12 cellular contexts compared by ENCODE assay signal in the genomic region with DNA sequence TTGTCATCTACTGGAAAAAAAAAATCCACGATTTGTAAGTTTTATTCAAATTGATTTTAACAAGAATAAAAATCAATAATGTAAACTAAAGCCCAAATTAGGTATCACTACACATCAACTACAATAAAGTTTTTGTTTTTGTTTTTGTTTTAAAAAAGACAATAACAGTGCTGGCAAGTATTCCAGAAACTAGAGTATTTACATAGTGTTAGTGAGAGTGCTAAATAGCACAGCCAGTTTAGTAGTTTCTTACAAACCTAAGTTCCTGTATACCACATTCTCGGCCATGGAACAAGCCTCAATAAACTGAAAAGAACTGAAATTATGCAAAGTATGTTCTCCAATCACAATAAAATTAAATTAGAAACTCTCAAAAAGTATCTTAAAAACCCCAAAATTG. TPM values are rescaled to one million over a fixed set of nuclear protein-coding genes. Genes with fewer than 3 reads are reported as not detected.
DNase-seq lines count a peak whose midpoint lies in the region; ATAC-seq lines count a peak whose summit lies in the region.
"Had no signal": no experiment of that assay in that cellular context is flagged by ENCODE, and none has a peak within 500 bp of the region (broad histone marks: within the 10 kb centered on the region; RNA-seq: fewer than 3 reads in every experiment).

No MANE protein-coding gene starts in this region.

- H3K27ac Mint-ChIP-seq in activated naive CD4-positive, alpha-beta T cell treated with anti-CD3 and anti-CD28 coated beads, Interleukin-2, amount 10 ng/mL, durations not matched to agents 7 days and 5 days, result peak overlapping the region; percentile 24
- no peak overlapping the region for H3K27ac Mint-ChIP-seq in activated T-cell treated with anti-CD3 and anti-CD28 coated beads, Interleukin-2, amount 50 U/mL, for 24 hours

- H3K9me3 Mint-ChIP-seq in activated naive CD4-positive, alpha-beta T cell treated with anti-CD3 and anti-CD28 coated beads, Interleukin-2, amount 10 ng/mL, durations not matched to agents 7 days and 5 days, result no peaks in the 10 kb centered on the region
- H3K9me3 Mint-ChIP-seq in activated T-cell treated with anti-CD3 and anti-CD28 coated beads, Interleukin-2, amount 50 U/mL, for 24 hours, result no peaks in the 10 kb centered on the region

- H3K27me3 Mint-ChIP-seq in activated naive CD4-positive, alpha-beta T cell treated with anti-CD3 and anti-CD28 coated beads, Interleukin-2, amount 10 ng/mL, durations not matched to agents 7 days and 5 days, result no peaks in the 10 kb centered on the region
- H3K27me3 Mint-ChIP-seq in activated T-cell treated with anti-CD3 and anti-CD28 coated beads, Interleukin-2, amount 50 U/mL, for 24 hours, result no peaks in the 10 kb centered on the region

- peaks cover 64% of the 10 kb centered on the region for H3K4me1 Mint-ChIP-seq in activated naive CD4-positive, alpha-beta T cell treated with anti-CD3 and anti-CD28 coated beads, Interleukin-2, amount 10 ng/mL, durations not matched to agents 7 days and 5 days
- H3K4me1 Mint-ChIP-seq in activated T-cell treated with anti-CD3 and anti-CD28 coated beads, Interleukin-2, amount 50 U/mL, for 24 hours (ENCODE audit: low read depth), result peaks cover 73% of the 10 kb centered on the region

- CTCF ChIA-PET in activated naive CD4-positive, alpha-beta T cell treated with anti-CD3 and anti-CD28 coated beads, Interleukin-2, amount 10 ng/mL, durations not matched to agents 7 days and 5 days (lab: Charles Lee), result interaction anchor here (0.8 to 1.0 kb wide), 2 partner anchors 9 to 59 kb away, joined by 3 to 4 read pairs; no protein-coding TSS in a partner anchor

- ATAC-seq in GM21619 (IDR thresholded peaks at IDR 0.05; ENCODE audit: unreplicated experiment) (peak; percentile 69), HG03139 (IDR thresholded peaks at IDR 0.05; ENCODE audit: unreplicated experiment) (peak; percentile 60), left lobe of liver (peak; percentile 34)

- H3K36me3 Mint-ChIP-seq in activated naive CD4-positive, alpha-beta T cell treated with anti-CD3 and anti-CD28 coated beads, Interleukin-2, amount 10 ng/mL, durations not matched to agents 7 days and 5 days, result peaks cover 6% of the 10 kb centered on the region
- H3K36me3 Mint-ChIP-seq in activated T-cell treated with anti-CD3 and anti-CD28 coated beads, Interleukin-2, amount 50 U/mL, for 24 hours (ENCODE audit: low read depth), result no peaks in the 10 kb centered on the region

- no peak for DNase-seq in activated naive CD4-positive, alpha-beta T cell treated with anti-CD3 and anti-CD28 coated beads, Interleukin-2, amount 10 ng/mL, durations not matched to agents 7 days and 5 days
- no peak for DNase-seq in activated naive CD4-positive, alpha-beta T cell (lab: John Stamatoyannopoulos, UW)
- no peak for DNase-seq in left lobe of liver (ENCODE audit: low spot score)
- DNase-seq in activated T-cell treated with anti-CD3 and anti-CD28 coated beads, Interleukin-2, amount 50 U/mL, for 24 hours, result no peak
- DNase-seq in stimulated activated CD4-positive, alpha-beta T cell treated with anti-CD3 and anti-CD28 coated beads, Interleukin-12 subunit alpha, Interleukin-12 subunit beta, amount 100 ng/mL, for 4 hours, result no peak
- DNase-seq in NCI-H1092 treated with DMSO at 0.1 percent for 48 hours (lab: John Stamatoyannopoulos, UW), result no peak
- DNase-seq: activated T-cell treated with anti-CD3 and anti-CD28 coated beads for 4 hours, NCI-H774, SIG-M5, transverse colon had no signal

- no peak overlapping the region for H3K4me3 Mint-ChIP-seq in activated naive CD4-positive, alpha-beta T cell treated with anti-CD3 and anti-CD28 coated beads, Interleukin-2, amount 10 ng/mL, durations not matched to agents 7 days and 5 days
- H3K4me3 Mint-ChIP-seq in activated T-cell treated with anti-CD3 and anti-CD28 coated beads, Interleukin-2, amount 50 U/mL, for 24 hours, result no peak overlapping the region

RNA-seq across cellular contexts. Expression of a gene that starts 8.1 kb away (rescaled TPM):
- total RNA-seq in left lobe of liver, result 11.3 TPM
